Comparison of ENCODE assay signal across 8 cellular contexts in genomic region chr14:60753264-60754126, GRCh38. TPM values are rescaled to one million over a fixed set of nuclear protein-coding genes. Genes with fewer than 3 reads are reported as not detected.
DNase-seq lines count a peak whose midpoint lies in the region; ATAC-seq and TF ChIP-seq lines count a peak whose summit lies in the region.

No MANE protein-coding gene starts in this region.

- TF ChIP-seq CTCF in astrocyte of the spinal cord (IDR thresholded peaks at IDR 0.05; ENCODE audit: low read depth, low read length): no peak

- DNase-seq in SK-MEL-5 (ENCODE audit: low read depth, low spot score): peak; percentile 15
- DNase-seq in astrocyte of the spinal cord (ENCODE audit: low read depth, low spot score): peak; percentile 35
- DNase-seq in stimulated activated naive CD4-positive, alpha-beta T cell (lab: John Stamatoyannopoulos, UW): peak in 5 of 6 experiments; percentile 27 to 83 (median 76)
- DNase-seq in islet precursor cell: no peak
- no peak for DNase-seq in NCI-H1048 (lab: John Stamatoyannopoulos, UW)
- DNase-seq in NCI-H2081 (lab: John Stamatoyannopoulos, UW): no peak

- in situ Hi-C loops in SK-MEL-5 (cut with HindIII; ENCODE audit: low pct_unique_long_range_greater_than_20kb, low sequenced_read_pairs) (no loop called here), astrocyte of the spinal cord (cut with HindIII; ENCODE audit: low sequenced_read_pairs) (no loop called here)

- ATAC-seq in GM18870 (IDR thresholded peaks at IDR 0.05; ENCODE audit: unreplicated experiment) (peak; percentile 97), HG02970 (IDR thresholded peaks at IDR 0.05; ENCODE audit: low FRiP score, unreplicated experiment) (peak; percentile 95)

- no peak overlapping the region for H3K4me3 ChIP-seq in astrocyte of the spinal cord (ENCODE audit: low read depth, low read length)

RNA-seq across cellular contexts. Expression of gene MNAT1, which starts 18.9 kb away (rescaled TPM):
- total RNA-seq in SK-MEL-5 (2014; rRNA removed; shearing (Covaris generic)): 53.8 and 58.1 TPM in 2 replicates
- 22.6 and 26.6 TPM in 2 replicates for polyA plus RNA-seq in SK-MEL-5 (2015; cell fraction: cytosol; rRNA removed)
- polyA plus RNA-seq in SK-MEL-5 (2015; cell fraction: nucleus; rRNA removed): 16.3 and 16.4 TPM in 2 replicates

RNA-seq across cellular contexts. Expression of gene SIX4, which starts 29.3 kb away (rescaled TPM):
- total RNA-seq in SK-MEL-5 (2014; rRNA removed; shearing (Covaris generic)): 3.9 and 4.7 TPM in 2 replicates
- polyA plus RNA-seq in SK-MEL-5 (2015; cell fraction: cytosol; rRNA removed): 5.3 and 8.1 TPM in 2 replicates
- polyA plus RNA-seq in SK-MEL-5 (2015; cell fraction: nucleus; rRNA removed): 6.8 and 10.7 TPM in 2 replicates

Comparison
In these comparisons a context has a peak if more than half of its experiments do, and no peak if none do; other contexts are left out.
1. DNase-seq: peak in SK-MEL-5 (single experiment), astrocyte of the spinal cord (single experiment) and stimulated activated naive CD4-positive, alpha-beta T cell (5 of 6); none in islet precursor cell (single experiment), NCI-H1048 (single experiment) and NCI-H2081 (0 of 2).